In the genomic region with DNA sequence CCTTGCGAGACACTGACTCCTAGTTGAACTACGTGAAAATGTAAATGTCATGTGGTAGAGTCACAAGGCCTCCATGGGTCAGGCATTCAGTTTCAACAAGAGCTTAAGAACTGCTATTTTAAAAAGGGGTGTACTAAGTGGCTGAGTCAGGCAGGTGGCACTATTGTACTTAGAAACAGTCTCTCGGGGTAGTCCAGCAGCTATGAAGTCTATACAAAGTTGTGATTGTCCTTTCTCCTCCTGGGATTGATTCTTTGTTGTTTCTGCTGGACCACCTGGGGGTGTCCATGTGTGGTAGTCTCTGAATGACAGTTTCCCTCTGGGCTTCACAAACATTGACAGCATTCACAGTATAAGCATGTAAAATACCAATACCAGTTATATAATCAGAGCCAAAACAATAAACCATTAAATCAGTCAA, we compare ENCODE assay signal across 8 cellular contexts. TPM values are rescaled to one million over a fixed set of nuclear protein-coding genes. Genes with fewer than 3 reads are reported as not detected.
DNase-seq lines count a peak whose midpoint lies in the region; ATAC-seq and TF ChIP-seq lines count a peak whose summit lies in the region.

No MANE protein-coding gene starts in this region.

- H3K4me3 ChIP-seq in astrocyte of the cerebellum (ENCODE audit: low read depth, low read length) (no peak overlapping the region), stomach (no peak overlapping the region)

- WGBS in stomach, 5 donors = 17 to 35% (median 30%) methylated on average over 3 of the region's 3 CpGs

- no peak for TF ChIP-seq POLR2A in stomach (IDR thresholded peaks at IDR 0.05)

- no peaks in the 10 kb centered on the region for H3K27me3 ChIP-seq in stomach

- in situ Hi-C loops in astrocyte of the cerebellum (cut with HindIII; ENCODE audit: low sequenced_read_pairs) = no loop called here

- H3K36me3 ChIP-seq in stomach = peaks cover 0 to 31% (median 17%) of the 10 kb centered on the region in 4 donors

- peaks cover 0 to 7% (median 2%) of the 10 kb centered on the region in 4 donors for H3K4me1 ChIP-seq in stomach

- no peak for TF ChIP-seq EP300 in stomach (IDR thresholded peaks at IDR 0.05)

- peak; percentile 74 for DNase-seq in DMS153 treated with DMSO at 0.1 percent for 48 hours (lab: John Stamatoyannopoulos, UW; ENCODE audit: unreplicated experiment)
- DNase-seq in NCI-H460 (ENCODE audit: extremely low read depth, low read depth) = peak; percentile 59
- peak; percentile 57 for DNase-seq in astrocyte of the cerebellum (ENCODE audit: low read depth)
- DNase-seq in iPS-NIHi7 (ENCODE audit: extremely low spot score) = peak; percentile 62
- DNase-seq in stomach = peak; percentile 49
- no peak for DNase-seq in stimulated activated CD8-positive, alpha-beta memory T cell treated with anti-CD3 and anti-CD28 coated beads, Interleukin-4, amount 100 ng/mL, for 48 hours

- intact Hi-C loops in stomach (cut with DNase I; ENCODE audit: low total_unique reads) = no loop called here

- peaks cover 0 to 13% (median 9%) of the 10 kb centered on the region in 4 donors for H3K9me3 ChIP-seq in stomach

- no peak overlapping the region for H3K27ac ChIP-seq in stomach

- peak; percentile 73 for TF ChIP-seq CTCF in astrocyte of the cerebellum (IDR thresholded peaks at IDR 0.05; ENCODE audit: low read depth, low read length, missing control alignments)
- TF ChIP-seq CTCF in stomach (IDR thresholded peaks at IDR 0.05) = peak in 5 of 7 experiments; percentile 42 to 73 (median 52)

- peak; percentile 98 for ATAC-seq in GM19351 (IDR thresholded peaks at IDR 0.05; ENCODE audit: unreplicated experiment)
- ATAC-seq in HG03342 (IDR thresholded peaks at IDR 0.05; ENCODE audit: unreplicated experiment) = peak; percentile 85

RNA-seq across cellular contexts. Expression of gene UGGT2, which starts 33.0 kb away (rescaled TPM):
- total RNA-seq in NCI-H460 (2014; rRNA removed; shearing (Covaris generic)) = 42.0 and 44.4 TPM in 2 replicates
- polyA plus RNA-seq in NCI-H460 (2014; cell fraction: nucleus; rRNA removed) = 42.8 and 65.7 TPM in 2 replicates
- 100 to 1,000 TPM in 2 of 5 donors, 10 to 100 TPM in 3; 18.2 to 140 (median 50.2) TPM for total RNA-seq in stomach
- 1 to 10 TPM; 2.1 to 4.8 (median 3.4) TPM for polyA plus RNA-seq in stomach
